Comparison of ENCODE assay signal across 29 cellular contexts in the genomic region with DNA sequence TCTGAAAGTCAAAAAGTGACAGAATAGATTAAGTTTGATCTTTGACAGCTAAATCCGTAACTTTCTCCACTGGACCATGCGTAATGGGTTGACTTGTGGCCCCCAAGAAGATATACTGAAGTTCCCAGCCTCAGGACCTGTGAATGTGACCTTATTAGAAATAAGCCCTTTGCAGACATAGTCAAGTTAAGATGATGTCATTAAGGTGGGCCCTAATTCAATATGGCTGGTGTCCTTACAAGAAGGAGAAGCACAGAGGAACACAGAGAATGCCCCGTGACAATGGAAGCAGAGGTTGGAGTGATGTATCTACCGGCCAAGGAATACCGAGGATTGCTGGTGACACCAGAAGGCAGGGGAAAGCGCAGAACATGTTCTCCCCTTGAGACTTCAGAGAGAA. TPM values are rescaled to one million over a fixed set of nuclear protein-coding genes. Genes with fewer than 3 reads are reported as not detected.
DNase-seq lines count a peak whose midpoint lies in the region; ATAC-seq, FAIRE-seq and TF ChIP-seq lines count a peak whose summit lies in the region.
"Had no signal": no experiment of that assay in that cellular context is flagged by ENCODE, and none has a peak within 500 bp of the region (broad histone marks: within the 10 kb centered on the region; RNA-seq: fewer than 3 reads in every experiment).

No MANE protein-coding gene starts in this region.

- 23% methylated on average over 6 of the region's 6 CpGs for WGBS in K562 (ENCODE audit: insufficient coverage, low coverage, missing lambda C conversion rate)

- no peak overlapping the region for H3K9ac ChIP-seq in K562 (ENCODE audit: insufficient read depth in 1 of 2, low read depth in 2 of 2, low read length in 2 of 2)
- H3K9ac ChIP-seq: BLaER1 had no signal

- peaks cover 15% of the 10 kb centered on the region for H3K4me1 Mint-ChIP-seq in progenitor cell of endocrine pancreas (ENCODE audit: low read depth)
- H3K4me1 Mint-ChIP-seq: CD14-positive monocyte; CD4-positive, alpha-beta memory T cell; CD4-positive, CD25-positive, alpha-beta regulatory T cell; CD8-positive, alpha-beta memory T cell had no signal

- TF ChIP-seq POLR2A in K562 (conservative IDR thresholded peaks at IDR 0.05), result no peak

- peak overlapping the region; percentile 26 for H3K27ac Mint-ChIP-seq in progenitor cell of endocrine pancreas
- H3K27ac Mint-ChIP-seq: CD14-positive monocyte; CD4-positive, alpha-beta memory T cell; CD8-positive, alpha-beta memory T cell had no signal

- TF ChIP-seq CTCF in HEK293 (tag by site-specific recombination; IDR thresholded peaks at IDR 0.05) (no peak), K562 (IDR thresholded peaks at IDR 0.05 in 2 of 3, conservative IDR thresholded peaks at IDR 0.05 in 1 of 3; ENCODE audit: insufficient read depth in 2 of 3, low read depth in 1 of 3, low read length in 3 of 3) (no peak), progenitor cell of endocrine pancreas (IDR thresholded peaks at IDR 0.05; ENCODE audit: unreplicated experiment) (no peak), GM10266 (IDR thresholded peaks at IDR 0.05; ENCODE audit: control insufficient read depth, insufficient read depth, low read depth, missing control alignments) (no peak)

- H3K4me3 Mint-ChIP-seq in progenitor cell of endocrine pancreas (ENCODE audit: low read depth), result no peak overlapping the region
- H3K4me3 Mint-ChIP-seq: CD14-positive monocyte; CD4-positive, alpha-beta memory T cell; CD4-positive, CD25-positive, alpha-beta regulatory T cell; CD8-positive, alpha-beta memory T cell had no signal

- H3K9me1 ChIP-seq in K562 (ENCODE audit: control insufficient read depth, insufficient read depth, low read length), result no peaks in the 10 kb centered on the region

- no peaks in the 10 kb centered on the region for H3K27me3 Mint-ChIP-seq in progenitor cell of endocrine pancreas

- peaks cover 7 to 39% of the 10 kb centered on the region in 2 experiments for H3K27me3 ChIP-seq in K562 (ENCODE audit: control insufficient read depth in 2 of 2, insufficient read depth in 2 of 2, low read length in 2 of 2)
- H3K27me3 ChIP-seq: BE2C, BLaER1 had no signal

- intact Hi-C loops in K562 (cut with micrococcal nuclease) (no loop called here), posterior vena cava (cut with DNase I) (loop anchor here in 1 of 2 donors (2.0 kb wide), 1 partner anchor 70 kb away; no protein-coding TSS in a partner anchor)

- H2AFZ ChIP-seq in K562 (ENCODE audit: low read depth, low read length), result peak overlapping the region; percentile 52

- H3K9me3 Mint-ChIP-seq in progenitor cell of endocrine pancreas (ENCODE audit: low read depth), result peaks cover 7% of the 10 kb centered on the region

- no TSS peak for BruUV-seq in K562 (replicated peaks; lab: Mats Ljungman, UMichigan)

- H3K9me3 ChIP-seq in HEK293 (ENCODE audit: control insufficient read depth, insufficient read depth, low read depth, low read length) (no peaks in the 10 kb centered on the region), K562 (replicated peaks; ENCODE audit: control insufficient read depth, insufficient read depth, low read depth, low read length) (no peaks in the 10 kb centered on the region)
- H3K9me3 ChIP-seq: BE2C, BLaER1 had no signal

- no peaks in the 10 kb centered on the region for H3K79me2 ChIP-seq in K562 (ENCODE audit: control insufficient read depth, insufficient read depth, low read length)

- no peak for TF ChIP-seq RAD21 in K562 (CRISPR knock-in tag; conservative IDR thresholded peaks at IDR 0.05 in 1 of 2, IDR thresholded peaks at IDR 0.05 in 1 of 2)

- no peak overlapping the region for H3K27ac ChIP-seq in HEK293 (ENCODE audit: extremely low read depth, low read depth, low read length)
- H3K27ac ChIP-seq in K562 (ENCODE audit: extremely low read depth, low read depth, low read length), result no peak overlapping the region
- H3K27ac ChIP-seq: BLaER1 had no signal

- CTCF ChIA-PET in HEK293 (lab: Yijun Ruan, JAX), result no interaction called here
- CTCF ChIA-PET in K562 (lab: Yijun Ruan, JAX; ENCODE audit: low intra/inter-chr PET ratio), result no interaction called here

- no peak for ATAC-seq in K562

- FAIRE-seq in HTR-8/SVneo (lab: Jason Lieb, UNC) (peak; percentile 16), K562 (lab: Jason Lieb, UNC) (no peak)
- FAIRE-seq: A204.1, GM12891, GM19239 had no signal

- POLR2A ChIA-PET in HEK293 (lab: Yijun Ruan, JAX) (no interaction called here), K562 (lab: Yijun Ruan, JAX) (interaction anchor here (1.3 kb wide), 1 partner anchor 15 kb away, joined by 3 read pairs; the partner anchor contains the start of gene ENPP6)

- peak overlapping the region; percentile 34; the same call in 1 of the 2 replicates for H3K4me2 ChIP-seq in K562 (ENCODE audit: insufficient read depth, low read length)
- H3K4me2 ChIP-seq: BLaER1 had no signal

- peaks cover 3% of the 10 kb centered on the region for H3K36me3 Mint-ChIP-seq in progenitor cell of endocrine pancreas (ENCODE audit: insufficient read depth)
- H3K36me3 Mint-ChIP-seq: CD14-positive monocyte; CD4-positive, alpha-beta memory T cell; CD4-positive, CD25-positive, alpha-beta regulatory T cell; CD8-positive, alpha-beta memory T cell had no signal

- no peak for DNase-seq in HTR-8/SVneo (ENCODE audit: insufficient read length, low spot score)
- no peak for DNase-seq in K562 (ENCODE audit: extremely low read depth in 1 of 4, low spot score in 3 of 4)
- DNase-seq in progenitor cell of endocrine pancreas (ENCODE audit: low spot score, unreplicated experiment), result no peak
- no peak for DNase-seq in posterior vena cava (ENCODE audit: low spot score)
- no peak for DNase-seq in GM10266 (ENCODE audit: extremely low spot score)
- no peak for DNase-seq in mesenteric fat pad (ENCODE audit: low spot score)
- DNase-seq: 8988T; ACHN; BE2C; C1 segment of cervical spinal cord; CD4-positive, alpha-beta memory T cell; CD4-positive, CD25-positive, alpha-beta regulatory T cell; CD8-positive, alpha-beta memory T cell; COR-L47; DMS 273 treated with DMSO at 0.1 percent for 48 hours; DMS153; DMS53; DMS79; DND-41; EL; GDM1 had no signal

- no peak for TF ChIP-seq EP300 in K562 (IDR thresholded peaks at IDR 0.05; ENCODE audit: low read length)

- H3K4me3 ChIP-seq in HEK293 (ENCODE audit: low read depth, low read length) (no peak overlapping the region), K562 (no peak overlapping the region)
- H3K4me3 ChIP-seq: BLaER1 had no signal

- H3K4me1 ChIP-seq in HEK293 (ENCODE audit: control insufficient read depth, insufficient read depth, low read length) (no peaks in the 10 kb centered on the region), K562 (replicated peaks in 1 of 2; ENCODE audit: control insufficient read depth in 2 of 2, insufficient read depth in 2 of 2, low read length in 2 of 2) (peaks cover 3 to 4% of the 10 kb centered on the region in 2 experiments; a peak in 3 of 5 replicates)
- H3K4me1 ChIP-seq: BE2C, BLaER1 had no signal

- H4K20me1 ChIP-seq in K562 (replicated peaks; ENCODE audit: control insufficient read depth, insufficient read depth, low read length), result no peaks in the 10 kb centered on the region
- H4K20me1 ChIP-seq: BLaER1 had no signal

- H3K36me3 ChIP-seq in HEK293 (ENCODE audit: control insufficient read depth in 2 of 2, insufficient read depth in 1 of 2, low read length in 2 of 2) (no peaks in the 10 kb centered on the region), K562 (ENCODE audit: control insufficient read depth, insufficient read depth, low read length) (no peaks in the 10 kb centered on the region)
- H3K36me3 ChIP-seq: BE2C, BLaER1 had no signal

- in situ Hi-C loops in K562 (cut with MboI), result no loop called here

TF ChIP-seq in HEK293, 187 proteins besides CTCF, POLR2A, EP300 and RAD21 (continues in another document):
- no peak for TF ChIP-seq KLF10 (tag by site-specific recombination; IDR thresholded peaks at IDR 0.05)

TF ChIP-seq in K562, 482 proteins besides CTCF, POLR2A, EP300 and RAD21 (continues in another document):
- TF ChIP-seq MYBL2 (IDR thresholded peaks at IDR 0.05; ENCODE audit: low read depth) (no peak), MYBL2 (CRISPR knock-in tag; IDR thresholded peaks at IDR 0.05; ENCODE audit: borderline replicate concordance) (no peak), YY1 (IDR thresholded peaks at IDR 0.05; ENCODE audit: borderline replicate concordance in 1 of 3, control insufficient read depth in 1 of 3, extremely low read depth in 1 of 3, insufficient read depth in 3 of 3, insufficient read length in 1 of 3, insufficient replicate concordance in 2 of 3, low read depth in 1 of 3, low read length in 2 of 3) (peak in 1 of 3 experiments; percentile 27), SP2 (IDR thresholded peaks at IDR 0.05; ENCODE audit: extremely low read depth, low read depth, low read length, poor library complexity, severe bottlenecking) (no peak)

RNA-seq across cellular contexts. Expression of gene ENPP6, which starts 14.4 kb away (rescaled TPM):
- not detected in 2 replicates for total RNA-seq in K562 (2011; cell fraction: chromatin; rRNA removed; ENCODE audit: low replicate concordance)
- not detected in 2 replicates for total RNA-seq in K562 (2011; cell fraction: nucleolus; rRNA removed)
- total RNA-seq in K562 (2011; cell fraction: nucleoplasm; rRNA removed), result not detected in 2 replicates
- total RNA-seq in K562 (2014; rRNA removed), result not detected in 2 replicates
- total RNA-seq in K562 (2014; rRNA removed; fragmentation: Illumina TruSeq; extraction: Trizol), result not detected in 2 replicates
- total RNA-seq in K562 (2015; rRNA removed; fragmentation: Illumina TruSeq; extraction: Trizol), result 0.29 TPM in 1 of 2 replicates, not detected in the other
- total RNA-seq in K562 (2021), result not detected in 2 replicates
- not detected in 2 replicates for polyA plus RNA-seq in K562 (2011; rRNA removed)
- not detected in 2 replicates for polyA plus RNA-seq in K562 (2011; cell fraction: cytosol; rRNA removed)
- not detected in 2 replicates for polyA plus RNA-seq in K562 (2011; cell fraction: nucleus; rRNA removed)
- 0.36 TPM in 1 of 2 replicates, not detected in the other for polyA plus RNA-seq in K562 (2012)
- polyA plus RNA-seq in K562 (2014; fragmentation: Illumina TruSeq; extraction: Trizol), result not detected in 2 replicates
- polyA plus RNA-seq in K562 (2014; fragmentation: Nextera tagmentation; extraction: Ambion mirVana), result not detected
- not detected in 2 replicates for polyA plus RNA-seq in K562 (2014; rRNA removed)
- not detected in 2 replicates for polyA minus RNA-seq in K562 (2011; rRNA and poly(A)+ RNA removed)
- polyA minus RNA-seq in K562 (2011; cell fraction: cytosol; rRNA and poly(A)+ RNA removed), result not detected in 2 replicates
- not detected in 2 replicates for polyA minus RNA-seq in K562 (2011; cell fraction: nucleus; rRNA and poly(A)+ RNA removed)
- not detected in 2 replicates for total RNA-seq in progenitor cell of endocrine pancreas
- total RNA-seq in posterior vena cava, result under 1 TPM; 0.19 to 0.83 TPM
- not detected for total RNA-seq in mesenteric fat pad
- total RNA-seq: A673; CD4-positive, alpha-beta memory T cell; CD4-positive, CD25-positive, alpha-beta regulatory T cell; G401 had no signal
- polyA plus RNA-seq: CD4-positive, alpha-beta memory T cell; CD4-positive, CD25-positive, alpha-beta regulatory T cell; CD8-positive, alpha-beta memory T cell had no signal

Comparison
In these comparisons a context has a peak if more than half of its experiments do, and no peak if none do; other contexts are left out.
1. Of the 44 proteins assayed by ChIP-seq in both K562 and HEK293: peak only in K562: none; only in HEK293: ATF2; in both: none; in neither: 42; mixed calls (peak in some experiments, not most) for 1.